18 cellular contexts compared by ENCODE assay signal in the genomic region with DNA sequence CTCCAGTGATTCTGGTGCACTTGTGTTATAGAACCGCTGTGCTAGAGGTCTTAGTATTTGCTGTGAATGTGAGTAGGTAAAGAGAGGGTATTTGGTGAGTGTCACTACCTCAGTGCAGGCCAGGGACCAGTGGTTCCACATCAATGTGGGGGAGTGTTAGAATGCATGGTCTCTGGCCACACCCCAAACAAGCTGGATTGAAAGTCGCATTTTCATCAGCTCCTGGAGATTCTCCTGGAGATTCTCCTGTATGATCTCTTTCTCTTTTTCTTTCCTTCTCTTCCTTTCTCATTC. TPM values are rescaled to one million over a fixed set of nuclear protein-coding genes. Genes with fewer than 3 reads are reported as not detected.
"Had no signal": no experiment of that assay in that cellular context is flagged by ENCODE, and none has a peak within 500 bp of the region (broad histone marks: within the 10 kb centered on the region; RNA-seq: fewer than 3 reads in every experiment).

No MANE protein-coding gene starts in this region.

- H3K27ac ChIP-seq: ascending aorta, gastroesophageal sphincter, heart right ventricle, prostate gland, right atrium auricular region, stomach, upper lobe of left lung had no signal

- DNase-seq: activated CD4-positive, alpha-beta T cell treated with anti-CD3 and anti-CD28 coated beads for 36 hours; activated CD4-positive, alpha-beta T cell treated with anti-CD3 and anti-CD28 coated beads, Interleukin-2, amount 50 U/mL, for 48 hours; activated effector memory CD4-positive, alpha-beta T cell treated with Interleukin-2 at 50 U/mL for 16 hours; activated naive CD4-positive, alpha-beta T cell treated with anti-CD3 and anti-CD28 coated beads, Interleukin-2, amount 50 U/mL, for 16 hours; activated T-cell treated with anti-CD3 and anti-CD28 coated beads, Interleukin-2, amount 50 U/mL, for 4 hours; cortex of kidney; left ventricle myocardium superior; stimulated activated CD4-positive, alpha-beta T cell treated with anti-CD3 and anti-CD28 coated beads, Interleukin-2, amount 100 ng/mL, for 24 hours; stomach; upper lobe of left lung had no signal

- H3K9me3 ChIP-seq: ascending aorta, gastroesophageal sphincter, heart right ventricle, prostate gland, right atrium auricular region, stomach, upper lobe of left lung had no signal

- H3K27me3 ChIP-seq: ascending aorta, right atrium auricular region, upper lobe of left lung had no signal

- H3K4me3 ChIP-seq: ascending aorta, gastroesophageal sphincter, heart right ventricle, prostate gland, right atrium auricular region, stomach, upper lobe of left lung had no signal

- H3K4me1 ChIP-seq: ascending aorta, gastroesophageal sphincter, heart right ventricle, prostate gland, right atrium auricular region, stomach, upper lobe of left lung had no signal

- H3K36me3 ChIP-seq: ascending aorta, gastroesophageal sphincter, heart right ventricle, prostate gland, right atrium auricular region, stomach, upper lobe of left lung had no signal

RNA-seq across cellular contexts. Expression of a gene that starts 26.8 kb away (rescaled TPM):
- total RNA-seq: ascending aorta; heart right ventricle; left ventricle myocardium superior; neural crest cell; osteoblast; right atrium auricular region; T-helper 2 cell treated with Interferon-gamma antibody and Interleukin-4, amounts not matched to agents 100 ng/mL and 5 ng/mL, for 36 hours had no signal
